11 cellular contexts compared by ENCODE assay signal in the genomic region with DNA sequence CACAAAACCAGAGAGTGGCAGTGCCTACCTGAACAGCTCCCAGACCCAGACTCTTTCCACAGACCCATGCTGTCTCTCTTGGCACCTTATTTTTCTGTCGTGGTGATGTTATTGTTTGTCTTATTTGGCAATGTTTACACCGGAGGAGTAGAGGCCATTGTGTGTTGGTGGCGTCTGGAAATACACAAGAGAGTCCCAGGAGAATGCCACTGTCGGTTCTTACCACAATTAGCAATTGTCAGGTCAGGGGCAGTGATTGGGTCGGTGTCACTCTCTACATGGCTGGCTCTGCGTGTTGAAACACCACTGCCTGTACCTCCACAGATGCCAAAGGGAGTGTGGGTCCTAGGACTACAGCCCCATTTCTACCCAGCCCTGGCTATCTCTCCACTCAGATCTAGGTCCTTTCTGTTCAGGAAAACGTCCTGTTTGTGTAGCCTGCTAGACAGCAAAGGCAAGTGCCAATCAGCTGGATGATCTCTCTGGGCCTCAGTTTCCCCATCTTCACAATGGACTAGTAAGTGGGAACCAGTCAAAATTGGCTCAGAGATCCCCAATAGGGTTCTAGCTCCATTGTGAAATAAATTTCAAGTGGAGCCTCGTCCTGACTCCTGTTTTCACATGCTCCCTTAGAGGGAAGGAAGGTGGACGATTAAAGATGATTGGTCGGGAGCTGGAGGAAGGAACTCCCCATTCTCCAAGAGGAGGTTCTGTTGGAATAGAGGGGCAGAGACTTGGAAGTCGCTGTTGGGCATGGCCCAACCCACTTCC. TPM values are rescaled to one million over a fixed set of nuclear protein-coding genes. Genes with fewer than 3 reads are reported as not detected.
DNase-seq lines count a peak whose midpoint lies in the region; ATAC-seq and TF ChIP-seq lines count a peak whose summit lies in the region.
"Had no signal": no experiment of that assay in that cellular context is flagged by ENCODE, and none has a peak within 500 bp of the region (broad histone marks: within the 10 kb centered on the region; RNA-seq: fewer than 3 reads in every experiment).

No MANE protein-coding gene starts in this region.

- H3K27me3 Mint-ChIP-seq in stimulated activated naive B cell treated with anti-CD40 and anti-IgM and Interleukin-4, amounts not matched to agents 10 μg/mL and 1 μg/mL and 100 μg/mL, for 72 hours = peaks cover 4 to 23% of the 10 kb centered on the region in 2 donors
- peaks cover 32% of the 10 kb centered on the region for H3K27me3 Mint-ChIP-seq in activated naive CD8-positive, alpha-beta T cell treated with anti-CD3 and anti-CD28 coated beads for 36 hours

- H3K27ac Mint-ChIP-seq in stimulated activated naive B cell treated with anti-CD40 and anti-IgM and Interleukin-4, amounts not matched to agents 10 μg/mL and 1 μg/mL and 100 μg/mL, for 72 hours = no peak overlapping the region
- no peak overlapping the region for H3K27ac Mint-ChIP-seq in activated naive CD8-positive, alpha-beta T cell treated with anti-CD3 and anti-CD28 coated beads for 36 hours
- H3K27ac Mint-ChIP-seq: activated naive CD8-positive, alpha-beta T cell treated with anti-CD3 and anti-CD28 coated beads, Interleukin-2, amount 10 ng/mL, durations not matched to agents 7 days and 5 days had no signal

- no peak for ATAC-seq in left lung
- ATAC-seq in stimulated activated naive B cell treated with anti-CD40 and anti-IgM and Interleukin-4, amounts not matched to agents 10 μg/mL and 1 μg/mL and 100 μg/mL, for 72 hours (replicated peaks) = no peak

- H3K36me3 Mint-ChIP-seq in stimulated activated naive B cell treated with anti-CD40 and anti-IgM and Interleukin-4, amounts not matched to agents 10 μg/mL and 1 μg/mL and 100 μg/mL, for 72 hours = no peaks in the 10 kb centered on the region
- no peaks in the 10 kb centered on the region for H3K36me3 Mint-ChIP-seq in activated naive CD8-positive, alpha-beta T cell treated with anti-CD3 and anti-CD28 coated beads for 36 hours

- intact Hi-C loops in ascending aorta (cut with DNase I) = no loop called here
- intact Hi-C loops in left lung (cut with DNase I) = no loop called here
- intact Hi-C loops in spleen (cut with DNase I; ENCODE audit: low total_unique reads) = no loop called here

- H3K4me1 ChIP-seq in ascending aorta = peaks cover 25 to 71% of the 10 kb centered on the region in 2 donors
- H3K4me1 ChIP-seq in left lung = peaks cover 46 to 93% of the 10 kb centered on the region in 2 donors
- H3K4me1 ChIP-seq in spleen = peaks cover 22 to 66% (median 44%) of the 10 kb centered on the region in 6 donors

- no peak overlapping the region for H3K4me3 Mint-ChIP-seq in stimulated activated naive B cell treated with anti-CD40 and anti-IgM and Interleukin-4, amounts not matched to agents 10 μg/mL and 1 μg/mL and 100 μg/mL, for 72 hours
- H3K4me3 Mint-ChIP-seq in activated naive CD8-positive, alpha-beta T cell treated with anti-CD3 and anti-CD28 coated beads for 36 hours = no peak overlapping the region
- H3K4me3 Mint-ChIP-seq: activated naive CD8-positive, alpha-beta T cell treated with anti-CD3 and anti-CD28 coated beads, Interleukin-2, amount 10 ng/mL, durations not matched to agents 7 days and 5 days had no signal

- DNase-seq in ascending aorta (ENCODE audit: low spot score in 2 of 2) (no peak), left lung (no peak), spleen (no peak), NCI-H69 (lab: John Stamatoyannopoulos, UW) (no peak), A172 (ENCODE audit: low spot score) (no peak)
- no peak for DNase-seq in stimulated activated naive B cell treated with anti-CD40 and anti-IgM and Interleukin-4, amounts not matched to agents 10 μg/mL and 1 μg/mL and 100 μg/mL, for 72 hours
- DNase-seq in activated naive CD8-positive, alpha-beta T cell treated with anti-CD3 and anti-CD28 coated beads for 36 hours = no peak
- DNase-seq: activated naive CD8-positive, alpha-beta T cell treated with anti-CD3 and anti-CD28 coated beads, Interleukin-2, amount 10 ng/mL, durations not matched to agents 7 days and 5 days had no signal

- TF ChIP-seq CTCF in C4-2B (conservative IDR thresholded peaks at IDR 0.05) (no peak), ascending aorta (IDR thresholded peaks at IDR 0.05) (no peak), left lung (IDR thresholded peaks at IDR 0.05) (no peak), spleen (IDR thresholded peaks at IDR 0.05 in 8 of 11, conservative IDR thresholded peaks at IDR 0.05 in 3 of 11) (no peak)

- H3K27me3 ChIP-seq in ascending aorta (no peaks in the 10 kb centered on the region), left lung (no peaks in the 10 kb centered on the region), spleen (replicated peaks in 1 of 7) (no peaks in the 10 kb centered on the region)
- H3K27me3 ChIP-seq: ovary had no signal

- H3K27ac ChIP-seq in C4-2B = peak overlapping the region; percentile 53
- peak overlapping the region; percentile 94 to 95 for H3K27ac ChIP-seq in ascending aorta
- peak overlapping the region; percentile 66 to 82 for H3K27ac ChIP-seq in left lung
- peak overlapping the region; percentile 6 to 84 (median 80) for H3K27ac ChIP-seq in spleen
- H3K27ac ChIP-seq: KMS-11 had no signal

- no peaks in the 10 kb centered on the region for H3K9me3 ChIP-seq in ascending aorta
- no peaks in the 10 kb centered on the region for H3K9me3 ChIP-seq in left lung
- H3K9me3 ChIP-seq in spleen = no peaks in the 10 kb centered on the region
- H3K9me3 ChIP-seq: ovary had no signal

- no peaks in the 10 kb centered on the region for H3K4me1 Mint-ChIP-seq in stimulated activated naive B cell treated with anti-CD40 and anti-IgM and Interleukin-4, amounts not matched to agents 10 μg/mL and 1 μg/mL and 100 μg/mL, for 72 hours
- H3K4me1 Mint-ChIP-seq in activated naive CD8-positive, alpha-beta T cell treated with anti-CD3 and anti-CD28 coated beads for 36 hours = no peaks in the 10 kb centered on the region

- no peak for TF ChIP-seq POLR2A in spleen (IDR thresholded peaks at IDR 0.05)

- H3K9me3 Mint-ChIP-seq in stimulated activated naive B cell treated with anti-CD40 and anti-IgM and Interleukin-4, amounts not matched to agents 10 μg/mL and 1 μg/mL and 100 μg/mL, for 72 hours = no peaks in the 10 kb centered on the region
- no peaks in the 10 kb centered on the region for H3K9me3 Mint-ChIP-seq in activated naive CD8-positive, alpha-beta T cell treated with anti-CD3 and anti-CD28 coated beads for 36 hours
- H3K9me3 Mint-ChIP-seq: activated naive CD8-positive, alpha-beta T cell treated with anti-CD3 and anti-CD28 coated beads, Interleukin-2, amount 10 ng/mL, durations not matched to agents 7 days and 5 days had no signal

- no peak overlapping the region for H3K4me3 ChIP-seq in ascending aorta
- H3K4me3 ChIP-seq in left lung = no peak overlapping the region
- no peak overlapping the region for H3K4me3 ChIP-seq in spleen
- H3K4me3 ChIP-seq: ovary had no signal

- WGBS in spleen, 5 donors = 59 to 84% (median 79%) methylated on average over 11 of the region's 11 CpGs

- H3K36me3 ChIP-seq in ascending aorta (peaks cover 0 to 4% of the 10 kb centered on the region in 2 donors), left lung (no peaks in the 10 kb centered on the region), spleen (no peaks in the 10 kb centered on the region)
- H3K36me3 ChIP-seq: ovary had no signal

RNA-seq across cellular contexts. Expression of a gene that starts 17.0 kb away (rescaled TPM):
- total RNA-seq in ascending aorta (1,738 TPM), left lung (100 to 1,000 TPM; 590 to 962 TPM), spleen (100 to 1,000 TPM; 145 to 330 (median 233) TPM)
- polyA plus RNA-seq in spleen = 10 to 100 TPM; 30.5 to 58.1 (median 38.5) TPM
- total RNA-seq in activated naive CD8-positive, alpha-beta T cell treated with anti-CD3 and anti-CD28 coated beads for 36 hours = 1 to 10 TPM in 1 of 2 experiments, under 1 TPM in 1; 0.78 to 1.5 TPM
- 8.0 and 14.0 TPM in 2 replicates for total RNA-seq in A172 (2014; rRNA removed; shearing (Covaris generic))
